ENCODE assay signal across 22 cellular contexts in genomic region chr6:140993515-140993914, GRCh38.
A peak's percentile ranks its signal among the peaks of the same experiment; 100 is the strongest.
DNase-seq lines count a peak whose midpoint lies in the region; ATAC-seq, FAIRE-seq and TF ChIP-seq lines count a peak whose summit lies in the region.
"Had no signal": no experiment of that assay in that cellular context is flagged by ENCODE, and none has a peak within 500 bp of the region (broad histone marks: within the 10 kb centered on the region; RNA-seq: fewer than 3 reads in every experiment).

No MANE protein-coding gene starts in this region.

- H3K36me3 ChIP-seq in HEK293 (ENCODE audit: control insufficient read depth in 2 of 2, insufficient read depth in 1 of 2, low read length in 2 of 2) (no peaks in the 10 kb centered on the region), K562 (ENCODE audit: control insufficient read depth, insufficient read depth, low read length) (no peaks in the 10 kb centered on the region)
- H3K36me3 ChIP-seq: BE2C, BLaER1 had no signal

- TF ChIP-seq RAD21 in K562 (CRISPR knock-in tag; conservative IDR thresholded peaks at IDR 0.05 in 1 of 2, IDR thresholded peaks at IDR 0.05 in 1 of 2): no peak

- no peak for TF ChIP-seq POLR2A in K562 (conservative IDR thresholded peaks at IDR 0.05)

- ATAC-seq in K562: no peak
- ATAC-seq in HG02798 (IDR thresholded peaks at IDR 0.05; ENCODE audit: poor library complexity, unreplicated experiment): no peak
- no peak for ATAC-seq in HG02870 (IDR thresholded peaks at IDR 0.05; ENCODE audit: unreplicated experiment)
- no peak for ATAC-seq in GM18873 (IDR thresholded peaks at IDR 0.05; ENCODE audit: low FRiP score, unreplicated experiment)

- H3K27ac ChIP-seq in HEK293 (ENCODE audit: extremely low read depth, low read depth, low read length) (no peak overlapping the region), K562 (ENCODE audit: extremely low read depth, low read depth, low read length) (no peak overlapping the region)
- H3K27ac ChIP-seq: BLaER1 had no signal

- no peaks in the 10 kb centered on the region for H3K9me1 ChIP-seq in K562 (ENCODE audit: control insufficient read depth, insufficient read depth, low read length)

- POLR2A ChIA-PET in HEK293 (lab: Yijun Ruan, JAX): no interaction called here
- POLR2A ChIA-PET in K562 (lab: Yijun Ruan, JAX): no interaction called here

- TF ChIP-seq CTCF in HEK293 (tag by site-specific recombination; IDR thresholded peaks at IDR 0.05): no peak
- TF ChIP-seq CTCF in K562 (IDR thresholded peaks at IDR 0.05 in 2 of 3, conservative IDR thresholded peaks at IDR 0.05 in 1 of 3; ENCODE audit: insufficient read depth in 2 of 3, low read depth in 1 of 3, low read length in 3 of 3): no peak

- WGBS in K562 (ENCODE audit: insufficient coverage, low coverage, missing lambda C conversion rate): 0% methylated on average over 1 of the region's 1 CpG

- H4K20me1 ChIP-seq in K562 (replicated peaks; ENCODE audit: control insufficient read depth, insufficient read depth, low read length): no peaks in the 10 kb centered on the region
- H4K20me1 ChIP-seq: BLaER1 had no signal

- H3K9me3 ChIP-seq in HEK293 (ENCODE audit: control insufficient read depth, insufficient read depth, low read depth, low read length): no peaks in the 10 kb centered on the region
- no peaks in the 10 kb centered on the region for H3K9me3 ChIP-seq in K562 (replicated peaks; ENCODE audit: control insufficient read depth, insufficient read depth, low read depth, low read length)
- H3K9me3 ChIP-seq: BE2C, BLaER1 had no signal

- H3K79me2 ChIP-seq in K562 (ENCODE audit: control insufficient read depth, insufficient read depth, low read length): no peaks in the 10 kb centered on the region

- BruUV-seq in K562 (replicated peaks; lab: Mats Ljungman, UMichigan): no TSS peak

- no peak overlapping the region for H3K9ac ChIP-seq in K562 (ENCODE audit: insufficient read depth in 1 of 2, low read depth in 2 of 2, low read length in 2 of 2)
- H3K9ac ChIP-seq: BLaER1 had no signal

- no peak for TF ChIP-seq EP300 in K562 (IDR thresholded peaks at IDR 0.05; ENCODE audit: low read length)

- H3K27me3 ChIP-seq in K562 (ENCODE audit: control insufficient read depth in 2 of 2, insufficient read depth in 2 of 2, low read length in 2 of 2): no peaks in the 10 kb centered on the region
- H3K27me3 ChIP-seq: BE2C, BLaER1 had no signal

- FAIRE-seq in K562 (lab: Jason Lieb, UNC): no peak
- FAIRE-seq: GM12891 had no signal

- H2AFZ ChIP-seq in K562 (ENCODE audit: low read depth, low read length): no peak overlapping the region

- CTCF ChIA-PET in HEK293 (lab: Yijun Ruan, JAX) (no interaction called here), K562 (lab: Yijun Ruan, JAX; ENCODE audit: low intra/inter-chr PET ratio) (no interaction called here)

- H3K4me3 ChIP-seq in HEK293 (ENCODE audit: low read depth, low read length) (no peak overlapping the region), K562 (no peak overlapping the region)
- H3K4me3 ChIP-seq: BLaER1 had no signal

- intact Hi-C loops in K562 (cut with micrococcal nuclease): no loop called here

- H3K4me1 ChIP-seq in HEK293 (ENCODE audit: control insufficient read depth, insufficient read depth, low read length): no peaks in the 10 kb centered on the region
- H3K4me1 ChIP-seq in K562 (replicated peaks in 1 of 2; ENCODE audit: control insufficient read depth in 2 of 2, insufficient read depth in 2 of 2, low read length in 2 of 2): no peaks in the 10 kb centered on the region
- H3K4me1 ChIP-seq: BE2C, BLaER1 had no signal

- H3K4me2 ChIP-seq in K562 (ENCODE audit: insufficient read depth, low read length): no peak overlapping the region
- H3K4me2 ChIP-seq: BLaER1 had no signal

- no peak for DNase-seq in K562 (ENCODE audit: extremely low read depth in 1 of 4, low spot score in 3 of 4)
- DNase-seq: 8988T; ACHN; BE2C; C1 segment of cervical spinal cord; CD4-positive, alpha-beta memory T cell; CD4-positive, CD25-positive, alpha-beta regulatory T cell; CD8-positive, alpha-beta memory T cell; COR-L47; DMS 273 treated with DMSO at 0.1 percent for 48 hours; DMS153; DMS53; DMS79; DND-41; EL; GF-D8 had no signal

- in situ Hi-C loops in K562 (cut with MboI): no loop called here

TF ChIP-seq in HEK293, 187 proteins besides CTCF, POLR2A, EP300 and RAD21:
- no peak for TF ChIP-seq ZBTB21 (tag by site-specific recombination; IDR thresholded peaks at IDR 0.05)
- peak; percentile 95 for TF ChIP-seq ZNF184 (tag by site-specific recombination; IDR thresholded peaks at IDR 0.05)

TF ChIP-seq in K562, 482 proteins besides CTCF, POLR2A, EP300 and RAD21:
- TF ChIP-seq PYGO2 (tag; IDR thresholded peaks at IDR 0.05): no peak
- TF ChIP-seq, protein P1, sequence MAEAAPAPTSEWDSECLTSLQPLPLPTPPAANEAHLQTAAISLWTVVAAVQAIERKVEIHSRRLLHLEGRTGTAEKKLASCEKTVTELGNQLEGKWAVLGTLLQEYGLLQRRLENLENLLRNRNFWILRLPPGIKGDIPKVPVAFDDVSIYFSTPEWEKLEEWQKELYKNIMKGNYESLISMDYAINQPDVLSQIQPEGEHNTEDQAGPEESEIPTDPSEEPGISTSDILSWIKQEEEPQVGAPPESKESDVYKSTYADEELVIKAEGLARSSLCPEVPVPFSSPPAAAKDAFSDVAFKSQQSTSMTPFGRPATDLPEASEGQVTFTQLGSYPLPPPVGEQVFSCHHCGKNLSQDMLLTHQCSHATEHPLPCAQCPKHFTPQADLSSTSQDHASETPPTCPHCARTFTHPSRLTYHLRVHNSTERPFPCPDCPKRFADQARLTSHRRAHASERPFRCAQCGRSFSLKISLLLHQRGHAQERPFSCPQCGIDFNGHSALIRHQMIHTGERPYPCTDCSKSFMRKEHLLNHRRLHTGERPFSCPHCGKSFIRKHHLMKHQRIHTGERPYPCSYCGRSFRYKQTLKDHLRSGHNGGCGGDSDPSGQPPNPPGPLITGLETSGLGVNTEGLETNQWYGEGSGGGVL (CRISPR knock-in tag; IDR thresholded peaks at IDR 0.05): no peak
- TF ChIP-seq RBM25 (IDR thresholded peaks at IDR 0.05; ENCODE audit: low read depth, low read length, severe bottlenecking): peak; percentile 46
- TF ChIP-seq RBFOX2 (IDR thresholded peaks at IDR 0.05; ENCODE audit: low read depth, low read length): no peak

Comparison
In these comparisons a context has a peak if more than half of its experiments do, and no peak if none do; other contexts are left out.
1. Of the 44 proteins assayed by ChIP-seq in both K562 and HEK293: peak only in K562: none; only in HEK293: ZNF184; in both: none; in neither: 43.